17 cellular contexts compared by ENCODE assay signal in the genomic region with DNA sequence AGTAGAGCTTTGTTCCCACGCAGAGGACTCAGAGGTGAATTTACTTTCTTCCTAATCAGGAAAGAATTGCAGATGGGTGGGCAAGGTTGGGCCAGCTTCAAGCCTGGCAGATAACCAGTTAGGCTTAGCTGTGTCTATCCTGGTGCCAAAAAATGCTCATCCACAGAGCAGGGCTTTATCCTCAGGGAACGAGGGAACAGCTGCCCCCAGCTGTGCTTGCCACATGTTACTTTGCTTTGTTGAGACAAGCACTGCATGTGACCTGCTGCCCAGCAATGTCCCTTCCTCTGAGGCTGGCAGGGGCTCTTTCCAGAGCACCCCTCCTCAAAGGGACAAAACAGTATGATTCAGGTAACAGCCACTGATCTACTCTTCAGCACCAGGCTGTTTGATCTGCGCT.
DNase-seq lines count a peak whose midpoint lies in the region; ATAC-seq, FAIRE-seq and TF ChIP-seq lines count a peak whose summit lies in the region.
"Had no signal": no experiment of that assay in that cellular context is flagged by ENCODE, and none has a peak within 500 bp of the region (broad histone marks: within the 10 kb centered on the region; RNA-seq: fewer than 3 reads in every experiment).

No MANE protein-coding gene starts in this region.

- no peak for TF ChIP-seq CTCF in IMR-90 (conservative IDR thresholded peaks at IDR 0.05; ENCODE audit: low read depth, low read length)
- no peak for TF ChIP-seq CTCF in MCF 10A (IDR thresholded peaks at IDR 0.05; ENCODE audit: unreplicated experiment)
- TF ChIP-seq CTCF in D721Med (IDR thresholded peaks at IDR 0.05; ENCODE audit: insufficient read depth, missing control alignments) = no peak

- intact Hi-C loops in IMR-90 (cut with micrococcal nuclease) (no loop called here), MCF 10A (cut with micrococcal nuclease) (loop anchor here (10.0 kb wide), 1 partner anchor 105 kb away; no protein-coding TSS in a partner anchor)

- peak overlapping the region; percentile 84 for H3K27ac Mint-ChIP-seq in MCF 10A (ENCODE audit: low read depth, unreplicated experiment)
- no peak overlapping the region for H3K27ac Mint-ChIP-seq in activated T-cell treated with anti-CD3 and anti-CD28 coated beads, Interleukin-2, amount 50 U/mL, for 72 hours
- H3K27ac Mint-ChIP-seq: activated B cell treated with CpG ODN at 0.5 μM for 24 hours; CD4-positive, alpha-beta T cell; stimulated activated naive CD8-positive, alpha-beta T cell treated with anti-CD3 and anti-CD28 coated beads, Interleukin-15, amount 100 ng/mL, for 72 hours had no signal

- no peak overlapping the region for H3K4me3 ChIP-seq in IMR-90 (ENCODE audit: insufficient read depth, low read depth, low read length)
- H3K4me3 ChIP-seq in subcutaneous abdominal adipose tissue (ENCODE audit: low read depth in 1 of 5, low read length in 5 of 5) = no peak overlapping the region
- H3K4me3 ChIP-seq: heart right ventricle, prostate gland had no signal

- no peaks in the 10 kb centered on the region for H3K36me3 Mint-ChIP-seq in MCF 10A (ENCODE audit: insufficient read depth, unreplicated experiment)
- no peaks in the 10 kb centered on the region for H3K36me3 Mint-ChIP-seq in activated T-cell treated with anti-CD3 and anti-CD28 coated beads, Interleukin-2, amount 50 U/mL, for 72 hours (ENCODE audit: insufficient read depth in 2 of 2)

- H3K27ac ChIP-seq in IMR-90 (ENCODE audit: insufficient read depth, low read length) = peak overlapping the region; percentile 89
- peak overlapping the region; percentile 92 for H3K27ac ChIP-seq in subcutaneous abdominal adipose tissue (ENCODE audit: low read depth, low read length)

- H3K9ac ChIP-seq in IMR-90 (ENCODE audit: low read depth, low read length) (peak overlapping the region; percentile 73), subcutaneous abdominal adipose tissue (ENCODE audit: low read length in 5 of 5) (no peak overlapping the region)

- H3K18ac ChIP-seq in IMR-90 (ENCODE audit: low read depth, low read length) = peak overlapping the region; percentile 95

- in situ Hi-C loops in IMR-90 (cut with MboI; ENCODE audit: low sequenced_read_pairs) = no loop called here

- dilution Hi-C loops in IMR-90 (cut with HindIII; ENCODE audit: low sequenced_read_pairs, unreplicated experiment) = no loop called here

- no peak for ATAC-seq in IMR-90 (ENCODE audit: low read depth)
- ATAC-seq in activated T-cell treated with anti-CD3 and anti-CD28 coated beads, Interleukin-2, amount 50 U/mL, for 72 hours (replicated peaks in 1 of 2) = no peak
- ATAC-seq: stimulated activated naive CD8-positive, alpha-beta T cell treated with anti-CD3 and anti-CD28 coated beads, Interleukin-15, amount 100 ng/mL, for 72 hours had no signal

- FAIRE-seq in H54 (lab: Jason Lieb, UNC) = no peak
- FAIRE-seq in D721Med (lab: Jason Lieb, UNC) = no peak

- 0 out of 4 replicates have a peak, but pooled peaks cover 0 to 5% of the 10 kb centered on the region in 2 experiments for H3K79me1 ChIP-seq in IMR-90 (ENCODE audit: low read depth in 1 of 2, low read length in 2 of 2)

- peak overlapping the region; percentile 100 for H2BK20ac ChIP-seq in IMR-90 (ENCODE audit: low read depth, low read length)

- H3K9me3 Mint-ChIP-seq in MCF 10A (ENCODE audit: unreplicated experiment) = no peaks in the 10 kb centered on the region
- no peaks in the 10 kb centered on the region for H3K9me3 Mint-ChIP-seq in activated T-cell treated with anti-CD3 and anti-CD28 coated beads, Interleukin-2, amount 50 U/mL, for 72 hours
- H3K9me3 Mint-ChIP-seq: activated B cell treated with CpG ODN at 0.5 μM for 24 hours; CD4-positive, alpha-beta T cell; stimulated activated naive CD8-positive, alpha-beta T cell treated with anti-CD3 and anti-CD28 coated beads, Interleukin-15, amount 100 ng/mL, for 72 hours had no signal

- no peak for TF ChIP-seq RAD21 in IMR-90 (IDR thresholded peaks at IDR 0.05; ENCODE audit: low read length)

- CTCF ChIA-PET in IMR-90 (lab: Yijun Ruan, JAX) (interaction anchor here (0.6 to 1.3 kb wide), 3 partner anchors 25 to 341 kb away, joined by 3 to 5 read pairs (median 3); no protein-coding TSS in a partner anchor), MCF 10A (lab: Yijun Ruan, JAX) (interaction anchor here (0.6 kb wide), 1 partner anchor 367 kb away, joined by 3 read pairs; no protein-coding TSS in a partner anchor)

- H2BK120ac ChIP-seq in IMR-90 (ENCODE audit: low read depth, low read length) = peak overlapping the region; percentile 99

- peak overlapping the region; percentile 100 for H4K91ac ChIP-seq in IMR-90 (ENCODE audit: insufficient read depth, low read depth, low read length)

- WGBS in IMR-90 (ENCODE audit: extremely low coverage in 2 of 2, insufficient read length in 1 of 2), 2 experiments = 80% methylated on average over 1 of the region's 3 CpGs; no CpG with 5 or more reads in 1 of the 2 experiments

- no peaks in the 10 kb centered on the region for H3K27me3 ChIP-seq in IMR-90 (ENCODE audit: control insufficient read depth, insufficient read depth, low read length)
- H3K27me3 ChIP-seq in subcutaneous abdominal adipose tissue (ENCODE audit: control insufficient read depth in 5 of 5, insufficient read depth in 4 of 5, low read length in 5 of 5) = no peaks in the 10 kb centered on the region
- H3K27me3 ChIP-seq: heart right ventricle had no signal

- peaks cover 23% of the 10 kb centered on the region for H3K9me1 ChIP-seq in IMR-90 (ENCODE audit: insufficient read depth, low read length)

- H3K56ac ChIP-seq in IMR-90 (ENCODE audit: extremely low read depth, insufficient read depth, low read length) = peak overlapping the region; percentile 99

- peak overlapping the region; percentile 91 for H4K5ac ChIP-seq in IMR-90 (ENCODE audit: low read depth, low read length)

- no peaks in the 10 kb centered on the region for H4K20me1 ChIP-seq in IMR-90 (ENCODE audit: insufficient read depth, low read length)

- no peak overlapping the region for H3K4me3 Mint-ChIP-seq in MCF 10A (ENCODE audit: unreplicated experiment)
- no peak overlapping the region for H3K4me3 Mint-ChIP-seq in activated T-cell treated with anti-CD3 and anti-CD28 coated beads, Interleukin-2, amount 50 U/mL, for 72 hours
- H3K4me3 Mint-ChIP-seq: activated B cell treated with CpG ODN at 0.5 μM for 24 hours; CD4-positive, alpha-beta T cell; stimulated activated naive CD8-positive, alpha-beta T cell treated with anti-CD3 and anti-CD28 coated beads, Interleukin-15, amount 100 ng/mL, for 72 hours had no signal

- H3K36me3 ChIP-seq in IMR-90 (ENCODE audit: control insufficient read depth, insufficient read depth, low read length) = no peaks in the 10 kb centered on the region
- no peaks in the 10 kb centered on the region for H3K36me3 ChIP-seq in subcutaneous abdominal adipose tissue (ENCODE audit: control insufficient read depth in 5 of 5, insufficient read depth in 5 of 5, low read length in 5 of 5)
- H3K36me3 ChIP-seq: heart right ventricle, prostate gland had no signal

- peak overlapping the region; percentile 97 for H2BK5ac ChIP-seq in IMR-90 (ENCODE audit: low read depth, low read length, poor library complexity, severe bottlenecking)

- no TSS peak for BruUV-seq in IMR-90 (replicated peaks; lab: Mats Ljungman, UMichigan)
- no TSS peak for BruUV-seq in MCF 10A (replicated peaks; lab: Mats Ljungman, UMichigan)

- H2AFZ ChIP-seq in IMR-90 (replicated peaks; ENCODE audit: low read length, poor library complexity) = peak overlapping the region; percentile 64

- H3K14ac ChIP-seq in IMR-90 (replicated peaks; ENCODE audit: low read depth, low read length) = peak overlapping the region; percentile 100

- peak overlapping the region; percentile 99 for H3K23ac ChIP-seq in IMR-90 (ENCODE audit: low read depth, low read length)

- H3K4ac ChIP-seq in IMR-90 (ENCODE audit: low read depth, low read length) = peak overlapping the region; percentile 99

- TF ChIP-seq POLR2A in IMR-90 (IDR thresholded peaks at IDR 0.05; ENCODE audit: low read depth, low read length) (no peak), H54 (IDR thresholded peaks at IDR 0.05; ENCODE audit: low read depth, low read length) (no peak)

- H3K4me1 Mint-ChIP-seq in MCF 10A (ENCODE audit: insufficient read depth, unreplicated experiment) = peaks cover 38% of the 10 kb centered on the region
- H3K4me1 Mint-ChIP-seq in activated T-cell treated with anti-CD3 and anti-CD28 coated beads, Interleukin-2, amount 50 U/mL, for 72 hours (ENCODE audit: low read depth) = no peaks in the 10 kb centered on the region
- H3K4me1 Mint-ChIP-seq: activated B cell treated with CpG ODN at 0.5 μM for 24 hours; stimulated activated naive CD8-positive, alpha-beta T cell treated with anti-CD3 and anti-CD28 coated beads, Interleukin-15, amount 100 ng/mL, for 72 hours had no signal

- H3K9me3 ChIP-seq in IMR-90 (ENCODE audit: control insufficient read depth, insufficient read depth, low read length) (no peaks in the 10 kb centered on the region), subcutaneous abdominal adipose tissue (ENCODE audit: control insufficient read depth in 5 of 5, low read length in 5 of 5) (no peaks in the 10 kb centered on the region)
- H3K9me3 ChIP-seq: heart right ventricle, prostate gland had no signal

- POLR2A ChIA-PET in IMR-90 (lab: Charles Lee; ENCODE audit: unreplicated experiment) = no interaction called here
- POLR2A ChIA-PET in MCF 10A (lab: Yijun Ruan, JAX) = interaction anchor here (1.0 kb wide), 1 partner anchor 287 kb away, joined by 3 read pairs; no protein-coding TSS in a partner anchor

- no peaks in the 10 kb centered on the region for H3K27me3 Mint-ChIP-seq in MCF 10A (ENCODE audit: insufficient read depth, unreplicated experiment)
- no peaks in the 10 kb centered on the region for H3K27me3 Mint-ChIP-seq in activated T-cell treated with anti-CD3 and anti-CD28 coated beads, Interleukin-2, amount 50 U/mL, for 72 hours (ENCODE audit: low read depth)

- no peak overlapping the region for H3K4me2 ChIP-seq in IMR-90 (ENCODE audit: low read depth, low read length)

- H3K4me1 ChIP-seq in IMR-90 (ENCODE audit: control insufficient read depth, insufficient read depth, low read length) (peaks cover 34% of the 10 kb centered on the region), subcutaneous abdominal adipose tissue (ENCODE audit: control insufficient read depth in 5 of 5, insufficient read depth in 5 of 5, low read length in 5 of 5) (peaks cover 10 to 28% (median 27%) of the 10 kb centered on the region in 5 donors)
- H3K4me1 ChIP-seq: prostate gland had no signal

- peak overlapping the region; percentile 4 for H2AK9ac ChIP-seq in IMR-90 (replicated peaks; ENCODE audit: low read depth, low read length, poor library complexity)

- DNase-seq in IMR-90 = peak; percentile 42
- peak; percentile 25 for DNase-seq in MCF 10A (ENCODE audit: unreplicated experiment)
- peak; percentile 14 for DNase-seq in iPS-NIHi11 (ENCODE audit: low spot score)
- DNase-seq in activated T-cell treated with anti-CD3 and anti-CD28 coated beads, Interleukin-2, amount 50 U/mL, for 72 hours = no peak
- DNase-seq in H54 (ENCODE audit: insufficient read length, low spot score) = no peak
- DNase-seq in D721Med (ENCODE audit: insufficient read length, low spot score) = no peak
- no peak for DNase-seq in A172 (ENCODE audit: low spot score)
- DNase-seq: activated B cell treated with CpG ODN at 0.5 μM for 24 hours; activated T-cell treated with anti-CD3 and anti-CD28 coated beads, Interleukin-2, amount 50 U/mL, for 1 hour; aorta; CD4-positive, alpha-beta T cell; MV-4-11; NCI-H510A; stimulated activated naive CD8-positive, alpha-beta T cell treated with anti-CD3 and anti-CD28 coated beads, Interleukin-15, amount 100 ng/mL, for 72 hours had no signal

- peak overlapping the region; percentile 97 for H2AK5ac ChIP-seq in IMR-90 (ENCODE audit: low read depth, low read length)

- H2BK15ac ChIP-seq in IMR-90 (ENCODE audit: low read depth, low read length) = peak overlapping the region; percentile 95; the same call in 2 of the 3 replicates

- peak overlapping the region; percentile 90 to 97 for H4K8ac ChIP-seq in IMR-90 (ENCODE audit: low read depth in 2 of 2, low read length in 2 of 2)

Comparison
In these comparisons a context has a peak if more than half of its experiments do, and no peak if none do; other contexts are left out.
1. DNase-seq: peak in IMR-90 (single experiment), MCF 10A (single experiment) and iPS-NIHi11 (single experiment); none in activated T-cell treated with anti-CD3 and anti-CD28 coated beads, Interleukin-2, amount 50 U/mL, for 72 hours (0 of 2), H54 (single experiment), D721Med (single experiment) and A172 (single experiment).